In genomic region chr22:37953437-37954179, GRCh38 we compare ENCODE assay signal across 8 cellular contexts. TPM values are rescaled to one million over a fixed set of nuclear protein-coding genes. Genes with fewer than 3 reads are reported as not detected.
A peak's percentile ranks its signal among the peaks of the same experiment; 100 is the strongest.
DNase-seq lines count a peak whose midpoint lies in the region; ATAC-seq and TF ChIP-seq lines count a peak whose summit lies in the region.

C22orf23 (minus strand) TSS chr22:37953601; CDS start chr22:37953149, 452 bp downstream.
POLR2F (plus strand) TSS chr22:37953699; CDS start chr22:37953788, 89 bp downstream.

- H3K4me3 Mint-ChIP-seq in CD14-positive monocyte = peak within 1 kb of the TSS; percentile 94 to 100

- H3K27ac Mint-ChIP-seq in CD14-positive monocyte = peak within 1 kb of the TSS; percentile 92 to 99 (median 96)

- H3K27me3 Mint-ChIP-seq in CD14-positive monocyte (ENCODE audit: low read depth in 3 of 3) = peaks cover 16 to 24% (median 21%) of the 10 kb centered on the region in 3 donors

- peaks cover 26% of the 10 kb centered on the region for H3K4me1 Mint-ChIP-seq in CD14-positive monocyte

- peak; percentile 84 for ATAC-seq in GM19351 (IDR thresholded peaks at IDR 0.05; ENCODE audit: unreplicated experiment)
- peak; percentile 75 for ATAC-seq in HG03520 (IDR thresholded peaks at IDR 0.05; ENCODE audit: unreplicated experiment)
- peak; percentile 89 for ATAC-seq in left lobe of liver

- intact Hi-C loops in CD14-positive monocyte (cut with micrococcal nuclease) = loop anchor here (5.0 to 10.0 kb wide), 2 partner anchors 46 to 371 kb away; partner anchors contain the start of gene MICALL1 (in 1 of the 2)

- peaks cover 0 to 2% (median 0%) of the 10 kb centered on the region in 7 donors for H3K9me3 Mint-ChIP-seq in CD14-positive monocyte

- TF ChIP-seq CTCF in CD14-positive monocyte (IDR thresholded peaks at IDR 0.05) = no peak

- DNase-seq in CD14-positive monocyte (ENCODE audit: low spot score) (peak; percentile 94), NCI-H69 (lab: John Stamatoyannopoulos, UW) (peak; percentile 97), dedifferentiated amniotic fluid mesenchymal stem cell (ENCODE audit: extremely low spot score) (peak; percentile 96), left lobe of liver (ENCODE audit: low spot score) (peak; percentile 96)
- DNase-seq in activated CD4-positive, alpha-beta T cell treated with anti-CD3 and anti-CD28 coated beads, Interleukin-2, amount 50 U/mL, for 1 hour = peak; percentile 97
- DNase-seq in stimulated activated CD4-positive, alpha-beta T cell treated with anti-CD3 and anti-CD28 coated beads, Interleukin-2, amount 100 ng/mL, for 24 hours = peak; percentile 96 to 97

- H3K36me3 Mint-ChIP-seq in CD14-positive monocyte = peaks cover 22 to 25% of the 10 kb centered on the region in 2 donors

RNA-seq across cellular contexts. Expression of gene C22orf23, which starts in this region (rescaled TPM):
- not detected for polyA plus RNA-seq in CD14-positive monocyte
- total RNA-seq in left lobe of liver = 0.25 TPM

RNA-seq across cellular contexts. Expression of gene POLR2F, which starts in this region (rescaled TPM):
- 100 to 1,000 TPM; 143 to 182 TPM for polyA plus RNA-seq in CD14-positive monocyte
- 64.2 TPM for total RNA-seq in left lobe of liver

Comparison
In these comparisons a context has a peak if more than half of its experiments do, and no peak if none do; other contexts are left out.
1. Peak in every context shown above with its lines: DNase-seq and ATAC-seq.